8 cellular contexts compared by ENCODE assay signal in the genomic region with DNA sequence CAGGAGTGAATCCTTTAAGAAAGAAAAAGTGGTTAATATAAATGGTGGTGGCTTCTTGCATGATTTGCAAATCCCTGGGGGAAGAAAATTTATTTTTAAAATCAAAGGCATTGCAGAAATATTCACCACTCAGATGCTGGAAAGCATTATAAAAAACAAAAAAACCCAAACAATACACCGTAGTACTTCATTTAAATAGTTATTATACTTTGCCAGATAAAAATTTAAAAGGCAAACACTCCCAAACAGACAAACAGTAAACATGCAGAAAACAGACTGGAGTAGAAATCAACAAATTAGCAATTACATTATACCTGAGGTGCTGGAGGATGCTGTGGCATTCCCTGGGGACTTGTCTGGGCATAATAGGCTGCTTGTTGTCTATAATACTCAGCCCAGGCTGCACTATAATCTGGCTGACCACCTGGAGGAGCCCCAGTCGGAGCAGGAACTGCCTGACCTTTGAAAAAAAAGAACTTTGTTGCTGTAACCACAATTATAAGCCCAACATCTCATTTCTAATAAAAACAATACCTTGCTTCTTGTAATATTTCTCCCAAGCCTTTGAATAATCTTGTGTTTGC. TPM values are rescaled to one million over a fixed set of nuclear protein-coding genes. Genes with fewer than 3 reads are reported as not detected.
DNase-seq lines count a peak whose midpoint lies in the region; ATAC-seq and TF ChIP-seq lines count a peak whose summit lies in the region.

No MANE protein-coding gene starts in this region.

- no peak overlapping the region for H3K9ac ChIP-seq in adipocyte (ENCODE audit: low read length)

- H3K27ac ChIP-seq in right lobe of liver, result no peak overlapping the region

- TF ChIP-seq CTCF in right lobe of liver (IDR thresholded peaks at IDR 0.05), result peak in 3 of 4 donors; percentile 8 to 12 (median 11)

- peaks cover 11% of the 10 kb centered on the region for H3K4me1 ChIP-seq in adipocyte (ENCODE audit: control insufficient read depth, insufficient read depth, low read length)
- no peaks in the 10 kb centered on the region for H3K4me1 ChIP-seq in right lobe of liver

- H3K27me3 ChIP-seq in adipocyte (replicated peaks; ENCODE audit: control insufficient read depth, insufficient read depth, low read length), result no peaks in the 10 kb centered on the region
- no peaks in the 10 kb centered on the region for H3K27me3 ChIP-seq in right lobe of liver

- H3K4me3 ChIP-seq in adipocyte (ENCODE audit: low read length) (no peak overlapping the region), right lobe of liver (no peak overlapping the region)

- H3K36me3 ChIP-seq in adipocyte (ENCODE audit: control insufficient read depth, insufficient read depth, low read length, severe bottlenecking), result peaks cover 100% of the 10 kb centered on the region
- peaks cover 0 to 83% (median 36%) of the 10 kb centered on the region in 4 donors for H3K36me3 ChIP-seq in right lobe of liver

- ATAC-seq in HG02642 (IDR thresholded peaks at IDR 0.05; ENCODE audit: poor library complexity, unreplicated experiment), result peak; percentile 42
- ATAC-seq in right lobe of liver, result peak in 3 of 4 donors; percentile 18 to 41 (median 25)
- no peak for ATAC-seq in HG02588 (IDR thresholded peaks at IDR 0.05; ENCODE audit: unreplicated experiment)
- no peak for ATAC-seq in HG03196 (IDR thresholded peaks at IDR 0.05; ENCODE audit: unreplicated experiment)

- DNase-seq in GM04504 (ENCODE audit: low read depth) (peak; percentile 9), adipocyte (ENCODE audit: low read depth) (peak; percentile 58), right lobe of liver (no peak), NCI-H1092 (lab: John Stamatoyannopoulos, UW) (no peak)
- DNase-seq in activated CD4-positive, alpha-beta T cell treated with anti-CD3 and anti-CD28 coated beads, Interleukin-2, amount 50 U/mL, for 48 hours, result no peak

- H3K9me3 ChIP-seq in adipocyte (ENCODE audit: control insufficient read depth, low read length) (no peaks in the 10 kb centered on the region), right lobe of liver (no peaks in the 10 kb centered on the region)

- intact Hi-C loops in right lobe of liver (cut with DNase I), result no loop called here

- no peak for TF ChIP-seq POLR2A in right lobe of liver (IDR thresholded peaks at IDR 0.05)

- 48% methylated on average over 2 of the region's 2 CpGs for WGBS in right lobe of liver (ENCODE audit: insufficient coverage, low coverage, low lambda C conversion rate, missing lambda C conversion rate)

RNA-seq across cellular contexts. Expression of gene FUBP1, which starts 29.9 kb away (rescaled TPM):
- total RNA-seq in right lobe of liver, result 10 to 100 TPM; 21.7 to 38.5 (median 35.6) TPM

RNA-seq across cellular contexts. Expression of gene DNAJB4, which starts 55.8 kb away (rescaled TPM):
- 10 to 100 TPM; 10.9 to 21.7 (median 14.4) TPM for total RNA-seq in right lobe of liver

Comparison
In these comparisons a context has a peak if more than half of its experiments do, and no peak if none do; other contexts are left out.
1. DNase-seq: peak in GM04504 (single experiment) and adipocyte (single experiment); none in right lobe of liver (0 of 3), NCI-H1092 (single experiment) and activated CD4-positive, alpha-beta T cell treated with anti-CD3 and anti-CD28 coated beads, Interleukin-2, amount 50 U/mL, for 48 hours (0 of 2).
2. ATAC-seq: peak in HG02642 (single experiment) and right lobe of liver (3 of 4); none in HG02588 (single experiment) and HG03196 (single experiment).